14 cellular contexts compared by ENCODE assay signal in the genomic region with DNA sequence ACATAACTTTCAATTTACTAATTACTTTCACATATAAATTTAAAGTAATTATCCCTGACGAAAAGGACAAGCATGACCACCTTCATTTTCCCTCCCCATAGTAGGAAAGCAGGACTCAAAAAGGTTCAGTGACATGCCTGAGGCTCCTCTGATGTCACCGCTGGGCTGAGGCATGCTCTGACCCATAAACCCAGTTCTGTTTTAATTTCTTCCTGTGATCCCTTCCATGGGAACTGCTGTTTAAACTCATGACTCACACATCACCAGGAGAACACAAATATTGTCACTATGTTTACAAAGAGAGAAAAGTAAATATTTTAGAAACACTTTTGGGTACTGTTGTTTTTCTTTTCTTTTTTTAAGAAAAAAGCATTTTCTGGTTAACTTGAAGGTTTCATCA. TPM values are rescaled to one million over a fixed set of nuclear protein-coding genes. Genes with fewer than 3 reads are reported as not detected.
DNase-seq lines count a peak whose midpoint lies in the region; ATAC-seq, FAIRE-seq and TF ChIP-seq lines count a peak whose summit lies in the region.
"Had no signal": no experiment of that assay in that cellular context is flagged by ENCODE, and none has a peak within 500 bp of the region (broad histone marks: within the 10 kb centered on the region; RNA-seq: fewer than 3 reads in every experiment).

No MANE protein-coding gene starts in this region.

- H3K79me2 ChIP-seq in HepG2 (ENCODE audit: insufficient read depth, low read length), result no peaks in the 10 kb centered on the region

- in situ Hi-C loops in Caki2 (cut with HindIII; ENCODE audit: low pct_unique_long_range_greater_than_20kb, low sequenced_read_pairs), result no loop called here
- in situ Hi-C loops in brain microvascular endothelial cell (cut with HindIII; ENCODE audit: low pct_ligation_motif_present, low sequenced_read_pairs), result no loop called here
- in situ Hi-C loops in HepG2 (cut with HindIII; ENCODE audit: extremely low pct_ligation_motif_present, low pct_unique_long_range_greater_than_20kb), result no loop called here

- peak overlapping the region; percentile 62 for H3K4me2 ChIP-seq in HepG2 (ENCODE audit: low read depth, low read length)
- H3K4me2 ChIP-seq: KMS-11 had no signal

- FAIRE-seq in HepG2 (lab: Jason Lieb, UNC), result no peak

- H3K27ac ChIP-seq in brain microvascular endothelial cell, result peak overlapping the region; percentile 45
- no peak overlapping the region for H3K27ac ChIP-seq in HepG2 (ENCODE audit: extremely low read length, insufficient read depth, low read length)
- H3K27ac ChIP-seq: KMS-11 had no signal

- TF ChIP-seq EP300 in HepG2 (IDR thresholded peaks at IDR 0.05; ENCODE audit: low read depth in 2 of 2, low read length in 2 of 2) (peak in 1 of 2 experiments; percentile 85; a peak in 2 of 4 replicates), HepG2 (CRISPR knock-in tag; IDR thresholded peaks at IDR 0.05; ENCODE audit: borderline replicate concordance) (no peak)

- H3K36me3 ChIP-seq in MG63 (no peaks in the 10 kb centered on the region), brain microvascular endothelial cell (replicated peaks) (no peaks in the 10 kb centered on the region), HepG2 (replicated peaks in 1 of 2; ENCODE audit: control insufficient read depth in 1 of 2, insufficient read depth in 2 of 2, low read length in 2 of 2) (no peaks in the 10 kb centered on the region)

- peaks cover 44% of the 10 kb centered on the region for H3K4me1 ChIP-seq in HepG2 (ENCODE audit: insufficient read depth, low read length)

- CTCF ChIA-PET in HepG2 (lab: Yijun Ruan, JAX; ENCODE audit: low intra/inter-chr PET ratio, low total read pairs), result no interaction called here

- BruUV-seq in HepG2 (replicated peaks; lab: Mats Ljungman, UMichigan), result no TSS peak

- intact Hi-C loops in HepG2 (cut with micrococcal nuclease; ENCODE audit: unreplicated experiment), result no loop called here
- intact Hi-C loops in activated T-helper 2 cell treated with anti-CD3 and anti-CD28 coated beads, Interferon-gamma antibody, Interleukin-2, Interleukin-4, amounts not matched to agents 10 μg/mL and 5 μg/mL and 100 μg/mL, durations not matched to agents 14 hours and 24 hours and 36 hours (cut with micrococcal nuclease), result no loop called here

- peak; percentile 30 for DNase-seq in Caki2 (ENCODE audit: low read depth)
- peak; percentile 22 for DNase-seq in MG63
- DNase-seq in brain microvascular endothelial cell, result peak; percentile 91
- DNase-seq in HepG2 (ENCODE audit: low spot score), result peak; percentile 81
- no peak for DNase-seq in GDM1 (lab: John Stamatoyannopoulos, UW)
- no peak for DNase-seq in NCI-H1694 (lab: John Stamatoyannopoulos, UW)
- no peak for DNase-seq in NCI-H2081 treated with DMSO at 0.1 percent for 48 hours (lab: John Stamatoyannopoulos, UW)
- DNase-seq in activated T-helper 2 cell treated with anti-CD3 and anti-CD28 coated beads, Interferon-gamma antibody, Interleukin-2, Interleukin-4, amounts not matched to agents 10 μg/mL and 5 μg/mL and 100 μg/mL, durations not matched to agents 14 hours and 24 hours and 36 hours (ENCODE audit: low spot score), result no peak
- DNase-seq: CD4-positive, alpha-beta memory T cell; endodermal cell; NCI-H2227 treated with DMSO at 0.1 percent for 48 hours; right cardiac atrium had no signal

- H3K27me3 Mint-ChIP-seq in activated T-helper 2 cell treated with anti-CD3 and anti-CD28 coated beads, Interferon-gamma antibody, Interleukin-2, Interleukin-4, amounts not matched to agents 10 μg/mL and 5 μg/mL and 100 μg/mL, durations not matched to agents 14 hours and 24 hours and 36 hours (ENCODE audit: low read depth), result peaks cover 85% of the 10 kb centered on the region

- H3K27me3 ChIP-seq in MG63 (no peaks in the 10 kb centered on the region), brain microvascular endothelial cell (replicated peaks) (peaks cover 10% of the 10 kb centered on the region), HepG2 (ENCODE audit: control insufficient read depth in 1 of 2, insufficient read depth in 2 of 2, low read length in 2 of 2) (peaks cover 2 to 43% of the 10 kb centered on the region in 2 experiments; a peak in 4 of 5 replicates)

- peak overlapping the region; percentile 29; the same call in 1 of the 2 replicates for H3K9ac ChIP-seq in HepG2 (ENCODE audit: insufficient read depth, low read depth, low read length)
- H3K9ac ChIP-seq: KMS-11 had no signal

- POLR2A ChIA-PET in HepG2 (lab: Yijun Ruan, JAX), result no interaction called here

- peak; percentile 88 for ATAC-seq in HepG2
- ATAC-seq: right cardiac atrium had no signal

- TF ChIP-seq POLR2A in HepG2 (IDR thresholded peaks at IDR 0.05; ENCODE audit: insufficient read depth in 1 of 2, low read depth in 2 of 2, low read length in 2 of 2), result no peak

- H3K36me3 Mint-ChIP-seq in activated T-helper 2 cell treated with anti-CD3 and anti-CD28 coated beads, Interferon-gamma antibody, Interleukin-2, Interleukin-4, amounts not matched to agents 10 μg/mL and 5 μg/mL and 100 μg/mL, durations not matched to agents 14 hours and 24 hours and 36 hours (ENCODE audit: low read depth), result no peaks in the 10 kb centered on the region
- H3K36me3 Mint-ChIP-seq: CD4-positive, alpha-beta memory T cell had no signal

- no peaks in the 10 kb centered on the region for H3K9me3 Mint-ChIP-seq in activated T-helper 2 cell treated with anti-CD3 and anti-CD28 coated beads, Interferon-gamma antibody, Interleukin-2, Interleukin-4, amounts not matched to agents 10 μg/mL and 5 μg/mL and 100 μg/mL, durations not matched to agents 14 hours and 24 hours and 36 hours
- H3K9me3 Mint-ChIP-seq: activated T-helper 1 cell treated with anti-CD3 and anti-CD28 coated beads, Interleukin-12 subunit alpha, Interleukin-12 subunit beta, Interleukin-2, Interleukin-4 antibody, amounts not matched to agents 30 ng/mL and 10 ng/mL and 1 ng/mL, durations not matched to agents 14 hours and 24 hours and 36 hours; endodermal cell had no signal

- H3K4me3 ChIP-seq in MG63 (no peak overlapping the region), brain microvascular endothelial cell (ENCODE audit: low read depth, low read length) (no peak overlapping the region), HepG2 (replicated peaks in 1 of 3; ENCODE audit: insufficient read depth in 1 of 3, low read depth in 2 of 3, low read length in 3 of 3) (no peak overlapping the region)

- TF ChIP-seq RAD21 in HepG2 (CRISPR knock-in tag; IDR thresholded peaks at IDR 0.05), result no peak

- no peak overlapping the region for H3K4me3 Mint-ChIP-seq in activated T-helper 2 cell treated with anti-CD3 and anti-CD28 coated beads, Interferon-gamma antibody, Interleukin-2, Interleukin-4, amounts not matched to agents 10 μg/mL and 5 μg/mL and 100 μg/mL, durations not matched to agents 14 hours and 24 hours and 36 hours (ENCODE audit: low read depth)
- H3K4me3 Mint-ChIP-seq: activated T-helper 1 cell treated with anti-CD3 and anti-CD28 coated beads, Interleukin-12 subunit alpha, Interleukin-12 subunit beta, Interleukin-2, Interleukin-4 antibody, amounts not matched to agents 30 ng/mL and 10 ng/mL and 1 ng/mL, durations not matched to agents 14 hours and 24 hours and 36 hours; CD4-positive, alpha-beta memory T cell; endodermal cell had no signal

- H4K20me1 ChIP-seq in HepG2 (ENCODE audit: insufficient read depth, low read length), result no peaks in the 10 kb centered on the region

- H3K4me1 Mint-ChIP-seq in activated T-helper 2 cell treated with anti-CD3 and anti-CD28 coated beads, Interferon-gamma antibody, Interleukin-2, Interleukin-4, amounts not matched to agents 10 μg/mL and 5 μg/mL and 100 μg/mL, durations not matched to agents 14 hours and 24 hours and 36 hours (ENCODE audit: low read depth), result no peaks in the 10 kb centered on the region

- 0% methylated on average over 2 of the region's 2 CpGs for WGBS in HepG2 (ENCODE audit: low lambda C conversion rate)

- H3K9me3 ChIP-seq in MG63, result no peaks in the 10 kb centered on the region
- H3K9me3 ChIP-seq in HepG2 (ENCODE audit: low read length), result no peaks in the 10 kb centered on the region

- TF ChIP-seq CTCF in brain microvascular endothelial cell (IDR thresholded peaks at IDR 0.05; ENCODE audit: low read depth, low read length, missing control alignments), result no peak
- TF ChIP-seq CTCF in HepG2 (CRISPR knock-in tag; IDR thresholded peaks at IDR 0.05), result no peak

- H3K27ac Mint-ChIP-seq in activated T-helper 2 cell treated with anti-CD3 and anti-CD28 coated beads, Interferon-gamma antibody, Interleukin-2, Interleukin-4, amounts not matched to agents 10 μg/mL and 5 μg/mL and 100 μg/mL, durations not matched to agents 14 hours and 24 hours and 36 hours, result no peak overlapping the region
- H3K27ac Mint-ChIP-seq: activated T-helper 1 cell treated with anti-CD3 and anti-CD28 coated beads, Interleukin-12 subunit alpha, Interleukin-12 subunit beta, Interleukin-2, Interleukin-4 antibody, amounts not matched to agents 30 ng/mL and 10 ng/mL and 1 ng/mL, durations not matched to agents 14 hours and 24 hours and 36 hours; CD4-positive, alpha-beta memory T cell; endodermal cell had no signal

- no peak overlapping the region for H2AFZ ChIP-seq in HepG2 (ENCODE audit: low read length)

RNA-seq across cellular contexts. Expression of a gene that starts 38.0 kb away (rescaled TPM):
- not detected in 2 replicates for total RNA-seq in Caki2 (2014; rRNA removed; shearing (Covaris generic); ENCODE audit: low replicate concordance)
- 0.25 TPM in 1 of 2 replicates, not detected in the other for total RNA-seq in MG63 (2014; rRNA removed; shearing (Covaris generic); ENCODE audit: low replicate concordance)
- not detected in 2 replicates for total RNA-seq in HepG2 (2016; rRNA removed; fragmentation: Illumina TruSeq; extraction: Trizol)
- not detected in 2 replicates for total RNA-seq in HepG2 (2016; cell fraction: cytosol; rRNA removed; fragmentation: Illumina TruSeq; extraction: Trizol; ENCODE audit: low read depth)
- not detected in 2 replicates for total RNA-seq in HepG2 (2016; cell fraction: insoluble cytoplasmic fraction; rRNA removed; fragmentation: Illumina TruSeq; extraction: Trizol)
- total RNA-seq in HepG2 (2016; cell fraction: membrane; rRNA removed; fragmentation: Illumina TruSeq; extraction: Trizol), result not detected in 2 replicates
- total RNA-seq in HepG2 (2016; cell fraction: nucleus; rRNA removed; fragmentation: Illumina TruSeq; extraction: Trizol), result not detected in 2 replicates
- not detected in 2 replicates for polyA plus RNA-seq in HepG2 (2011; rRNA removed)
- polyA plus RNA-seq in HepG2 (2011; cell fraction: cytosol; rRNA removed), result not detected in 2 replicates
- not detected in 2 replicates for polyA plus RNA-seq in HepG2 (2011; cell fraction: nucleus; rRNA removed)
- polyA plus RNA-seq in HepG2 (2012), result not detected in 2 replicates
- polyA plus RNA-seq in HepG2 (2016; cell fraction: cytosol; fragmentation: Illumina TruSeq; extraction: Trizol; ENCODE audit: low read depth), result not detected in 2 replicates
- polyA plus RNA-seq in HepG2 (2016; cell fraction: insoluble cytoplasmic fraction; fragmentation: Illumina TruSeq; extraction: Trizol; ENCODE audit: low read depth), result not detected in 2 replicates
- not detected in 2 replicates for polyA plus RNA-seq in HepG2 (2016; cell fraction: membrane; fragmentation: Illumina TruSeq; extraction: Trizol; ENCODE audit: low read depth)
- not detected in 2 replicates for polyA plus RNA-seq in HepG2 (2016; cell fraction: nucleus; fragmentation: Illumina TruSeq; extraction: Trizol; ENCODE audit: insufficient read depth, low read depth)
- not detected in 2 replicates for polyA minus RNA-seq in HepG2 (2011; rRNA and poly(A)+ RNA removed; ENCODE audit: low replicate concordance)
- polyA minus RNA-seq in HepG2 (2011; cell fraction: cytosol; rRNA and poly(A)+ RNA removed), result not detected in 2 replicates
- not detected in 2 replicates for polyA minus RNA-seq in HepG2 (2011; cell fraction: nucleus; rRNA and poly(A)+ RNA removed)
- not detected in 2 replicates for total RNA-seq in activated T-helper 2 cell treated with anti-CD3 and anti-CD28 coated beads, Interferon-gamma antibody, Interleukin-2, Interleukin-4, amounts not matched to agents 10 μg/mL and 5 μg/mL and 100 μg/mL, durations not matched to agents 14 hours and 24 hours and 36 hours
- total RNA-seq: activated T-helper 1 cell treated with anti-CD3 and anti-CD28 coated beads, Interleukin-12 subunit alpha, Interleukin-12 subunit beta, Interleukin-2, Interleukin-4 antibody, amounts not matched to agents 30 ng/mL and 10 ng/mL and 1 ng/mL, durations not matched to agents 14 hours and 24 hours and 36 hours; CD4-positive, alpha-beta memory T cell; endodermal cell; right cardiac atrium had no signal
- polyA plus RNA-seq: CD4-positive, alpha-beta memory T cell; right cardiac atrium had no signal

RNA-seq across cellular contexts. Expression of a gene that starts 53.3 kb away (rescaled TPM):
- 10.3 and 14.5 TPM in 2 replicates for total RNA-seq in Caki2 (2014; rRNA removed; shearing (Covaris generic); ENCODE audit: low replicate concordance)
- 21.5 and 34.5 TPM in 2 replicates for total RNA-seq in MG63 (2014; rRNA removed; shearing (Covaris generic); ENCODE audit: low replicate concordance)
- 13.9 and 20.5 TPM in 2 replicates for total RNA-seq in HepG2 (2016; rRNA removed; fragmentation: Illumina TruSeq; extraction: Trizol)
- total RNA-seq in HepG2 (2016; cell fraction: cytosol; rRNA removed; fragmentation: Illumina TruSeq; extraction: Trizol; ENCODE audit: low read depth), result 0.97 and 4.0 TPM in 2 replicates
- total RNA-seq in HepG2 (2016; cell fraction: insoluble cytoplasmic fraction; rRNA removed; fragmentation: Illumina TruSeq; extraction: Trizol), result 14.7 and 22.2 TPM in 2 replicates
- total RNA-seq in HepG2 (2016; cell fraction: membrane; rRNA removed; fragmentation: Illumina TruSeq; extraction: Trizol), result 5.2 and 6.1 TPM in 2 replicates
- total RNA-seq in HepG2 (2016; cell fraction: nucleus; rRNA removed; fragmentation: Illumina TruSeq; extraction: Trizol), result 15.8 and 22.0 TPM in 2 replicates
- 8.7 and 9.9 TPM in 2 replicates for polyA plus RNA-seq in HepG2 (2011; rRNA removed)
- 5.7 and 6.0 TPM in 2 replicates for polyA plus RNA-seq in HepG2 (2011; cell fraction: cytosol; rRNA removed)
- 6.8 and 7.5 TPM in 2 replicates for polyA plus RNA-seq in HepG2 (2011; cell fraction: nucleus; rRNA removed)
- 10.4 and 15.8 TPM in 2 replicates for polyA plus RNA-seq in HepG2 (2012)
- polyA plus RNA-seq in HepG2 (2016; cell fraction: cytosol; fragmentation: Illumina TruSeq; extraction: Trizol; ENCODE audit: low read depth), result 0.83 and 0.85 TPM in 2 replicates
- 9.8 and 11.2 TPM in 2 replicates for polyA plus RNA-seq in HepG2 (2016; cell fraction: insoluble cytoplasmic fraction; fragmentation: Illumina TruSeq; extraction: Trizol; ENCODE audit: low read depth)
- polyA plus RNA-seq in HepG2 (2016; cell fraction: membrane; fragmentation: Illumina TruSeq; extraction: Trizol; ENCODE audit: low read depth), result 2.2 and 3.4 TPM in 2 replicates
- 21.3 and 27.0 TPM in 2 replicates for polyA plus RNA-seq in HepG2 (2016; cell fraction: nucleus; fragmentation: Illumina TruSeq; extraction: Trizol; ENCODE audit: insufficient read depth, low read depth)
- 21.8 and 34.2 TPM in 2 replicates for polyA minus RNA-seq in HepG2 (2011; rRNA and poly(A)+ RNA removed; ENCODE audit: low replicate concordance)
- polyA minus RNA-seq in HepG2 (2011; cell fraction: cytosol; rRNA and poly(A)+ RNA removed), result 17.3 and 21.2 TPM in 2 replicates
- 10.9 and 13.3 TPM in 2 replicates for polyA minus RNA-seq in HepG2 (2011; cell fraction: nucleus; rRNA and poly(A)+ RNA removed)
- 15.5 and 16.4 TPM in 2 replicates for total RNA-seq in activated T-helper 2 cell treated with anti-CD3 and anti-CD28 coated beads, Interferon-gamma antibody, Interleukin-2, Interleukin-4, amounts not matched to agents 10 μg/mL and 5 μg/mL and 100 μg/mL, durations not matched to agents 14 hours and 24 hours and 36 hours

Comparison
In these comparisons a context has a peak if more than half of its experiments do, and no peak if none do; other contexts are left out.
1. DNase-seq: peak in Caki2 (single experiment), MG63 (single experiment), brain microvascular endothelial cell (single experiment) and HepG2 (single experiment); none in GDM1 (single experiment), NCI-H1694 (single experiment), NCI-H2081 treated with DMSO at 0.1 percent for 48 hours (single experiment) and activated T-helper 2 cell treated with anti-CD3 and anti-CD28 coated beads, Interferon-gamma antibody, Interleukin-2, Interleukin-4, amounts not matched to agents 10 μg/mL and 5 μg/mL and 100 μg/mL, durations not matched to agents 14 hours and 24 hours and 36 hours (single experiment).